Comparison of ENCODE assay signal across 14 cellular contexts in genomic region chr12:78192979-78193378, GRCh38.
DNase-seq lines count a peak whose midpoint lies in the region; ATAC-seq and TF ChIP-seq lines count a peak whose summit lies in the region.
"Had no signal": no experiment of that assay in that cellular context is flagged by ENCODE, and none has a peak within 500 bp of the region (broad histone marks: within the 10 kb centered on the region; RNA-seq: fewer than 3 reads in every experiment).

No MANE protein-coding gene starts in this region.

- peak; percentile 42 for DNase-seq in DMS 273 (lab: John Stamatoyannopoulos, UW; ENCODE audit: unreplicated experiment)
- peak; percentile 65 for DNase-seq in M059J (ENCODE audit: low read depth)
- DNase-seq in iris pigment epithelial cell (ENCODE audit: low read depth), result peak; percentile 57
- no peak for DNase-seq in NCI-H774 (lab: John Stamatoyannopoulos, UW)
- DNase-seq in NOMO-1 treated with DMSO at 0.1 percent for 48 hours (lab: John Stamatoyannopoulos, UW; ENCODE audit: unreplicated experiment), result no peak
- DNase-seq in HK-2 (ENCODE audit: unreplicated experiment), result no peak
- DNase-seq: activated naive CD4-positive, alpha-beta T cell treated with Interleukin-2 at 50 U/mL for 16 hours; effector memory CD8-positive, alpha-beta T cell; KBM-7; naive B cell; psoas muscle; stimulated activated CD4-positive, alpha-beta T cell treated with anti-CD3 and anti-CD28 coated beads, Interleukin-15, amount 100 ng/mL, for 24 hours had no signal

- peak; percentile 83 for ATAC-seq in SK-N-SH treated with all-trans-retinoic acid at 6 μM for 48 hours
- no peak for ATAC-seq in GM21786 (IDR thresholded peaks at IDR 0.05; ENCODE audit: unreplicated experiment)
- ATAC-seq: effector memory CD8-positive, alpha-beta T cell; psoas muscle had no signal

TF ChIP-seq in SK-N-SH treated with all-trans-retinoic acid at 6 μM for 48 hours, 23 proteins besides CTCF, POLR2A, EP300 and RAD21:
- no peak; the same call in 1 of the 2 replicates for TF ChIP-seq PATZ1 (CRISPR knock-in tag; IDR thresholded peaks at IDR 0.05; ENCODE audit: borderline replicate concordance)
- no peak for TF ChIP-seq OSR1 (CRISPR knock-in tag; IDR thresholded peaks at IDR 0.05)
- TF ChIP-seq TCF4 (CRISPR knock-in tag; IDR thresholded peaks at IDR 0.05; ENCODE audit: borderline replicate concordance), result no peak
- peak; percentile 76; the same call in 1 of the 2 replicates for TF ChIP-seq RARB (CRISPR knock-in tag; IDR thresholded peaks at IDR 0.05)
- TF ChIP-seq ESRRG (CRISPR knock-in tag; IDR thresholded peaks at IDR 0.05), result no peak
- no peak for TF ChIP-seq CSDC2 (CRISPR knock-in tag; IDR thresholded peaks at IDR 0.05)
- no peak for TF ChIP-seq ZFP3 (CRISPR knock-in tag; IDR thresholded peaks at IDR 0.05)
- no peak for TF ChIP-seq POU6F1 (CRISPR knock-in tag; IDR thresholded peaks at IDR 0.05; ENCODE audit: borderline replicate concordance, low read depth)
- no peak for TF ChIP-seq BACH2 (CRISPR knock-in tag; IDR thresholded peaks at IDR 0.05; ENCODE audit: borderline replicate concordance)
- no peak for TF ChIP-seq ZNF70 (CRISPR knock-in tag; IDR thresholded peaks at IDR 0.05)
- TF ChIP-seq CREB5 (CRISPR knock-in tag; IDR thresholded peaks at IDR 0.05; ENCODE audit: low read depth), result no peak
- TF ChIP-seq ZNF565 (CRISPR knock-in tag; conservative IDR thresholded peaks at IDR 0.05; ENCODE audit: low read depth), result no peak
- TF ChIP-seq TSHZ2 (CRISPR knock-in tag; IDR thresholded peaks at IDR 0.05), result no peak
- TF ChIP-seq ZC3H10 (CRISPR knock-in tag; IDR thresholded peaks at IDR 0.05), result peak; percentile 92
- no peak for TF ChIP-seq SNAI2 (CRISPR knock-in tag; IDR thresholded peaks at IDR 0.05)
- no peak for TF ChIP-seq CSRNP3 (CRISPR knock-in tag; IDR thresholded peaks at IDR 0.05)
- peak; percentile 98 for TF ChIP-seq TOX (CRISPR knock-in tag; IDR thresholded peaks at IDR 0.05; ENCODE audit: borderline replicate concordance)
- no peak for TF ChIP-seq ARNTL (CRISPR knock-in tag; IDR thresholded peaks at IDR 0.05; ENCODE audit: borderline replicate concordance, low read depth)
- no peak for TF ChIP-seq ISL1 (CRISPR knock-in tag; IDR thresholded peaks at IDR 0.05)
- no peak for TF ChIP-seq ZNF8 (CRISPR knock-in tag; IDR thresholded peaks at IDR 0.05)

Comparison
In these comparisons a context has a peak if more than half of its experiments do, and no peak if none do; other contexts are left out.
1. DNase-seq: peak in DMS 273 (single experiment), M059J (single experiment) and iris pigment epithelial cell (single experiment); none in NCI-H774 (single experiment), NOMO-1 treated with DMSO at 0.1 percent for 48 hours (single experiment) and HK-2 (single experiment).